19 cellular contexts compared by ENCODE assay signal in the genomic region with DNA sequence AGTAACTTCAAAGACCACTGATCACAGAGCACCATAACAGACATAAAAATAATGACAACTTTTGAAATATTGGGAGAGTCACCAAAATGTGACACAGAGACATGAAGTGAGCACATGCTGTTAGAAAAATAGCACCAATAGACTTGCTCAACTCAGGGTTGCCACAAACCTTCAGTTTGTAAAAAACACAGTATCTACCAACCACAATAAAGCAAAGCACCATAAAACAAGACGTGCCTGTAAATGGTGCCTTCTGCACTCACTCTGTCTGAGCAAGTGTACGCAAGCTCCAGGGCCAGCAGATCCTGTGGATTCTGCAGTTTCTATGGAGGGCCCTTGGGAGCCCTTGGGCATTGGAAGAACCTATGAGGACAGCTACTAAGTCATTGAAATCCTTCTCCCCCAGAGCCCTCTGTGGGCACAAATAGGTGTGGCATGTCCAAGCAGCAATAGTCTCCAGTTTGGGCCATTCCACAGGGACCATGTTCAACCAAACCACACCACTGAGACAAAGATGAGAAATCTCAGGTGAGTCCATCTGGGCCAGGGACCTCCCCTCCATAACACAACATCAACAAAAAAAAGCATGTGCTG.
"Had no signal": no experiment of that assay in that cellular context is flagged by ENCODE, and none has a peak within 500 bp of the region (broad histone marks: within the 10 kb centered on the region; RNA-seq: fewer than 3 reads in every experiment).

No MANE protein-coding gene starts in this region.

- H3K36me3 ChIP-seq: colonic mucosa, gastroesophageal sphincter, heart left ventricle, upper lobe of right lung had no signal

- H3K9me3 ChIP-seq: colonic mucosa, gastroesophageal sphincter, upper lobe of right lung had no signal

- H3K27ac ChIP-seq: colonic mucosa, epithelial cell of prostate, gastroesophageal sphincter, upper lobe of right lung had no signal

- H3K4me3 ChIP-seq: colonic mucosa, gastroesophageal sphincter, heart left ventricle, lung, upper lobe of right lung had no signal

- FAIRE-seq: bronchial epithelial cell, keratinocyte had no signal

- DNase-seq: activated CD4-positive, alpha-beta T cell treated with anti-CD3 and anti-CD28 coated beads for 4 hours; activated CD4-positive, alpha-beta T cell treated with anti-CD3 and anti-CD28 coated beads, Interleukin-2, amount 50 U/mL, for 48 hours; activated CD4-positive, CD25-positive, alpha-beta regulatory T cell; activated CD8-positive, alpha-beta memory T cell treated with anti-CD3 and anti-CD28 coated beads, Interleukin-2, amount 50 U/mL, for 48 hours; activated naive CD4-positive, alpha-beta T cell treated with Interleukin-2 at 50 U/mL for 16 hours; activated naive CD8-positive, alpha-beta T cell treated with anti-CD3 and anti-CD28 coated beads for 36 hours; activated T-cell treated with anti-CD3 and anti-CD28 coated beads, Interleukin-2, amount 50 U/mL, for 48 hours; colonic mucosa; heart left ventricle; left colon; naive B cell; stimulated activated CD4-positive, alpha-beta T cell treated with anti-CD3 and anti-CD28 coated beads, Interleukin-2, amount 100 ng/mL, for 48 hours; T1000; upper lobe of right lung had no signal

- H3K4me1 ChIP-seq: colonic mucosa had no signal

- H3K27me3 ChIP-seq: colonic mucosa, gastroesophageal sphincter, upper lobe of right lung had no signal
